In genomic region chr1:55275151-55275748, GRCh38 we compare ENCODE assay signal across 12 cellular contexts.
DNase-seq lines count a peak whose midpoint lies in the region; ATAC-seq and TF ChIP-seq lines count a peak whose summit lies in the region.
"Had no signal": no experiment of that assay in that cellular context is flagged by ENCODE, and none has a peak within 500 bp of the region (broad histone marks: within the 10 kb centered on the region; RNA-seq: fewer than 3 reads in every experiment).

No MANE protein-coding gene starts in this region.

- H2AFZ ChIP-seq in GM23248: no peak overlapping the region; the same call in 1 of the 2 replicates
- H2AFZ ChIP-seq: parathyroid adenoma had no signal

- no peaks in the 10 kb centered on the region for H3K36me3 ChIP-seq in GM23248 (ENCODE audit: low read depth)
- H3K36me3 ChIP-seq in adipocyte (ENCODE audit: control insufficient read depth, insufficient read depth, low read length, severe bottlenecking): no peaks in the 10 kb centered on the region
- no peaks in the 10 kb centered on the region for H3K36me3 ChIP-seq in lower lobe of right lung

- peak overlapping the region; percentile 63 for H3K27ac ChIP-seq in GM23248
- H3K27ac ChIP-seq in lower lobe of right lung: no peak overlapping the region
- H3K27ac ChIP-seq: parathyroid adenoma had no signal

- H3K9ac ChIP-seq in GM23248: peak overlapping the region; percentile 13
- H3K9ac ChIP-seq in adipocyte (ENCODE audit: low read length): peak overlapping the region; percentile 38
- H3K9ac ChIP-seq: parathyroid adenoma had no signal

- H3K4me3 ChIP-seq in GM23248: no peak overlapping the region
- no peak overlapping the region for H3K4me3 ChIP-seq in adipocyte (ENCODE audit: low read length)
- H3K4me3 ChIP-seq in lower lobe of right lung: no peak overlapping the region
- H3K4me3 ChIP-seq: lung had no signal

- no peaks in the 10 kb centered on the region for H3K79me2 ChIP-seq in GM23248 (ENCODE audit: insufficient read depth)
- H3K79me2 ChIP-seq: parathyroid adenoma had no signal

- intact Hi-C loops in lower lobe of right lung (cut with DNase I): no loop called here

- DNase-seq in GM23248 (peak; percentile 51), adipocyte (ENCODE audit: low read depth) (no peak), fibroblast of peridontal ligament (ENCODE audit: extremely low read depth) (peak; percentile 14), progenitor cell of endocrine pancreas (ENCODE audit: low spot score, unreplicated experiment) (no peak), NK-92 (lab: John Stamatoyannopoulos, UW; ENCODE audit: unreplicated experiment) (no peak), EL (no peak), left lobe of liver (ENCODE audit: low spot score) (no peak), lower lobe of right lung (no peak)
- DNase-seq: T-helper 1 cell had no signal

- no peaks in the 10 kb centered on the region for H3K9me2 ChIP-seq in GM23248 (ENCODE audit: insufficient read depth)

- peak overlapping the region; percentile 31 for H3K4me2 ChIP-seq in GM23248 (ENCODE audit: unreplicated experiment)

- peaks cover 1% of the 10 kb centered on the region for H3K4me1 Mint-ChIP-seq in progenitor cell of endocrine pancreas (ENCODE audit: low read depth)

- TF ChIP-seq CTCF in progenitor cell of endocrine pancreas (IDR thresholded peaks at IDR 0.05; ENCODE audit: unreplicated experiment): no peak
- TF ChIP-seq CTCF in lower lobe of right lung (IDR thresholded peaks at IDR 0.05): no peak

- no peaks in the 10 kb centered on the region for H4K20me1 ChIP-seq in GM23248 (ENCODE audit: insufficient read depth)

- no peaks in the 10 kb centered on the region for H3K9me3 Mint-ChIP-seq in progenitor cell of endocrine pancreas (ENCODE audit: low read depth)
- H3K9me3 Mint-ChIP-seq: activated naive CD4-positive, alpha-beta T cell treated with anti-CD3 and anti-CD28 coated beads, Interleukin-2, amount 50 U/mL, for 24 hours had no signal

- no peak for ATAC-seq in left lobe of liver
- no peak for ATAC-seq in lower lobe of right lung

- H3K9me3 ChIP-seq in GM23248 (ENCODE audit: low read depth) (no peaks in the 10 kb centered on the region), adipocyte (ENCODE audit: control insufficient read depth, low read length) (no peaks in the 10 kb centered on the region), lower lobe of right lung (no peaks in the 10 kb centered on the region)

- peak overlapping the region; percentile 49 for H3K27ac Mint-ChIP-seq in progenitor cell of endocrine pancreas

- H3K27me3 ChIP-seq in GM23248 (replicated peaks; ENCODE audit: insufficient read depth) (no peaks in the 10 kb centered on the region), adipocyte (replicated peaks; ENCODE audit: control insufficient read depth, insufficient read depth, low read length) (no peaks in the 10 kb centered on the region), lower lobe of right lung (ENCODE audit: low read depth) (no peaks in the 10 kb centered on the region)

- no peak overlapping the region for H3K4me3 Mint-ChIP-seq in progenitor cell of endocrine pancreas (ENCODE audit: low read depth)
- H3K4me3 Mint-ChIP-seq: activated naive CD4-positive, alpha-beta T cell treated with anti-CD3 and anti-CD28 coated beads, Interleukin-2, amount 50 U/mL, for 24 hours had no signal

- in situ Hi-C loops in GM23248 (cut with MboI): loop anchor here (5.0 to 25.0 kb wide), 2 partner anchors 143 to 1537 kb away; partner anchors contain the start of gene FYB2

- peaks cover 16% of the 10 kb centered on the region for H3K27me3 Mint-ChIP-seq in progenitor cell of endocrine pancreas
- H3K27me3 Mint-ChIP-seq: activated naive CD4-positive, alpha-beta T cell treated with anti-CD3 and anti-CD28 coated beads, Interleukin-2, amount 50 U/mL, for 24 hours had no signal

- H3K36me3 Mint-ChIP-seq in progenitor cell of endocrine pancreas (ENCODE audit: insufficient read depth): no peaks in the 10 kb centered on the region
- H3K36me3 Mint-ChIP-seq: activated naive CD4-positive, alpha-beta T cell treated with anti-CD3 and anti-CD28 coated beads, Interleukin-2, amount 50 U/mL, for 24 hours had no signal

- H3K4me1 ChIP-seq in GM23248 (ENCODE audit: insufficient read depth) (peaks cover 22% of the 10 kb centered on the region), adipocyte (ENCODE audit: control insufficient read depth, insufficient read depth, low read length) (peaks cover 35% of the 10 kb centered on the region), lower lobe of right lung (no peaks in the 10 kb centered on the region)
- H3K4me1 ChIP-seq: parathyroid adenoma had no signal

- H3F3A ChIP-seq in GM23248 (ENCODE audit: insufficient read depth): peaks cover 16% of the 10 kb centered on the region; the same call in 1 of the 2 replicates

- WGBS in GM23248 (ENCODE audit: low coverage in 1 of 2, low lambda C conversion rate in 2 of 2, missing lambda C conversion rate in 2 of 2), 2 experiments: 61 to 65% methylated on average over 12 of the region's 12 CpGs

Comparison
In these comparisons a context has a peak if more than half of its experiments do, and no peak if none do; other contexts are left out.
1. DNase-seq: peak in GM23248 (single experiment) and fibroblast of peridontal ligament (single experiment); none in adipocyte (single experiment), progenitor cell of endocrine pancreas (single experiment), NK-92 (single experiment), EL (single experiment), left lobe of liver (single experiment) and lower lobe of right lung (single experiment).